In genomic region chr2:38064805-38065501, GRCh38 we compare ENCODE assay signal across 28 cellular contexts. TPM values are rescaled to one million over a fixed set of nuclear protein-coding genes. Genes with fewer than 3 reads are reported as not detected.
A peak's percentile ranks its signal among the peaks of the same experiment; 100 is the strongest.
DNase-seq lines count a peak whose midpoint lies in the region; ATAC-seq, FAIRE-seq and TF ChIP-seq lines count a peak whose summit lies in the region.
"Had no signal": no experiment of that assay in that cellular context is flagged by ENCODE, and none has a peak within 500 bp of the region (broad histone marks: within the 10 kb centered on the region; RNA-seq: fewer than 3 reads in every experiment).

No MANE protein-coding gene starts in this region.

- peaks cover 11% of the 10 kb centered on the region; the same call in 2 of the 3 replicates for H3K4me1 ChIP-seq in A549
- H3K4me1 ChIP-seq: foreskin keratinocyte, Peyer's patch, suprapubic skin had no signal

- no peak for TF ChIP-seq EP300 in A549 (IDR thresholded peaks at IDR 0.05)

- H3K27ac ChIP-seq in A549 (no peak overlapping the region), RWPE1 (peak overlapping the region; percentile 47; the same call in 1 of the 2 replicates), dorsolateral prefrontal cortex (no peak overlapping the region)
- H3K27ac ChIP-seq: foreskin keratinocyte, hepatocyte, left ventricle myocardium inferior, Peyer's patch, skin epidermis, suprapubic skin had no signal

- no peak overlapping the region for H3K4me3 Mint-ChIP-seq in activated T-cell treated with anti-CD3 and anti-CD28 coated beads, Interleukin-2, amount 50 U/mL, for 24 hours
- H3K4me3 Mint-ChIP-seq: activated CD4-positive, alpha-beta memory T cell treated with anti-CD3 and anti-CD28 coated beads, Interleukin-2, amount 10 ng/mL, durations not matched to agents 7 days and 5 days; CD4-positive, alpha-beta memory T cell; neural crest cell; stimulated activated memory B cell treated with anti-CD40 and anti-IgM and Interleukin-4, amounts not matched to agents 10 μg/mL and 1 μg/mL and 100 μg/mL, for 72 hours had no signal

- POLR2A ChIA-PET in A549 (lab: Yijun Ruan, JAX) (no interaction called here), RWPE1 (lab: Yijun Ruan, JAX; ENCODE audit: low non-redundant PET) (no interaction called here)

- no peaks in the 10 kb centered on the region for H3K4me1 Mint-ChIP-seq in activated T-cell treated with anti-CD3 and anti-CD28 coated beads, Interleukin-2, amount 50 U/mL, for 24 hours (ENCODE audit: low read depth)
- H3K4me1 Mint-ChIP-seq: CD4-positive, alpha-beta memory T cell; stimulated activated memory B cell treated with anti-CD40 and anti-IgM and Interleukin-4, amounts not matched to agents 10 μg/mL and 1 μg/mL and 100 μg/mL, for 72 hours had no signal

- 58% methylated on average over 5 of the region's 5 CpGs for WGBS in A549 (ENCODE audit: missing lambda C conversion rate)

- peaks cover 21% of the 10 kb centered on the region for H3K27me3 Mint-ChIP-seq in activated T-cell treated with anti-CD3 and anti-CD28 coated beads, Interleukin-2, amount 50 U/mL, for 24 hours
- H3K27me3 Mint-ChIP-seq: stimulated activated memory B cell treated with anti-CD40 and anti-IgM and Interleukin-4, amounts not matched to agents 10 μg/mL and 1 μg/mL and 100 μg/mL, for 72 hours had no signal

- TF ChIP-seq RAD21 in A549 (conservative IDR thresholded peaks at IDR 0.05 in 1 of 2, IDR thresholded peaks at IDR 0.05 in 1 of 2), result no peak

- no peak for FAIRE-seq in A549 (lab: Jason Lieb, UNC)

- H3K4me3 ChIP-seq in A549 (no peak overlapping the region), fibroblast of mammary gland (ENCODE audit: control insufficient read depth, low read depth, low read length) (no peak overlapping the region), dorsolateral prefrontal cortex (no peak overlapping the region)
- H3K4me3 ChIP-seq: hepatocyte, left ventricle myocardium inferior, mucosa of descending colon, Peyer's patch, skin epidermis, suprapubic skin had no signal

- peak overlapping the region; percentile 14; the same call in 2 of the 3 replicates for H3K4me2 ChIP-seq in A549
- H3K4me2 ChIP-seq: hepatocyte, SK-N-SH had no signal

- no peaks in the 10 kb centered on the region for H3K36me3 Mint-ChIP-seq in activated T-cell treated with anti-CD3 and anti-CD28 coated beads, Interleukin-2, amount 50 U/mL, for 24 hours (ENCODE audit: low read depth)
- H3K36me3 Mint-ChIP-seq: CD4-positive, alpha-beta memory T cell had no signal

- CTCF ChIA-PET in A549 (lab: Yijun Ruan, JAX), result interaction anchor here (0.6 to 1.5 kb wide), 4 partner anchors 12 to 1066 kb away, joined by 3 to 7 read pairs (median 4); partner anchors contain the start of gene CYP1B1
- CTCF ChIA-PET in RWPE1 (lab: Yijun Ruan, JAX), result interaction anchor here (0.7 to 1.4 kb wide), 3 partner anchors 11 to 49 kb away, joined by 3 to 4 read pairs (median 3); partner anchors contain the start of gene CYP1B1

- no peaks in the 10 kb centered on the region for H3K9me3 ChIP-seq in A549
- H3K9me3 ChIP-seq: left ventricle myocardium inferior, mucosa of descending colon, Peyer's patch, SK-N-SH, suprapubic skin had no signal

- intact Hi-C loops in dorsolateral prefrontal cortex (cut with DNase I), result no loop called here

- H3K27me3 ChIP-seq in dorsolateral prefrontal cortex, result no peaks in the 10 kb centered on the region
- H3K27me3 ChIP-seq: foreskin keratinocyte, hepatocyte, Peyer's patch, suprapubic skin had no signal

- H3K27ac Mint-ChIP-seq in activated T-cell treated with anti-CD3 and anti-CD28 coated beads, Interleukin-2, amount 50 U/mL, for 24 hours, result no peak overlapping the region
- H3K27ac Mint-ChIP-seq: activated CD4-positive, alpha-beta memory T cell treated with anti-CD3 and anti-CD28 coated beads, Interleukin-2, amount 10 ng/mL, durations not matched to agents 7 days and 5 days; CD4-positive, alpha-beta memory T cell; progenitor cell of endocrine pancreas; stimulated activated memory B cell treated with anti-CD40 and anti-IgM and Interleukin-4, amounts not matched to agents 10 μg/mL and 1 μg/mL and 100 μg/mL, for 72 hours had no signal

- H3K9me3 Mint-ChIP-seq in activated T-cell treated with anti-CD3 and anti-CD28 coated beads, Interleukin-2, amount 50 U/mL, for 24 hours, result no peaks in the 10 kb centered on the region
- H3K9me3 Mint-ChIP-seq: activated CD4-positive, alpha-beta memory T cell treated with anti-CD3 and anti-CD28 coated beads, Interleukin-2, amount 10 ng/mL, durations not matched to agents 7 days and 5 days; neural crest cell had no signal

- peak in 1 of 2 experiments; percentile 35; a peak in 2 of 6 replicates for ATAC-seq in A549
- ATAC-seq in GM18909 (IDR thresholded peaks at IDR 0.05; ENCODE audit: poor library complexity, unreplicated experiment), result no peak
- ATAC-seq: foreskin keratinocyte; mucosa of descending colon; stimulated activated memory B cell treated with anti-CD40 and anti-IgM and Interleukin-4, amounts not matched to agents 10 μg/mL and 1 μg/mL and 100 μg/mL, for 72 hours had no signal

- DNase-seq in A549 (ENCODE audit: low read depth in 1 of 2, low spot score in 1 of 2), result peak in 1 of 2 experiments; percentile 53
- DNase-seq in EL, result peak; percentile 24
- DNase-seq in RWPE1 (ENCODE audit: low spot score), result no peak
- peak; percentile 36 for DNase-seq in fibroblast of mammary gland (ENCODE audit: low read depth)
- no peak for DNase-seq in dorsolateral prefrontal cortex
- DNase-seq in activated T-cell treated with anti-CD3 and anti-CD28 coated beads, Interleukin-2, amount 50 U/mL, for 24 hours, result no peak
- DNase-seq: activated CD4-positive, alpha-beta memory T cell treated with anti-CD3 and anti-CD28 coated beads, Interleukin-2, amount 10 ng/mL, durations not matched to agents 7 days and 5 days; activated CD4-positive, CD25-positive, alpha-beta regulatory T cell; CD4-positive, alpha-beta memory T cell; DMS153; foreskin keratinocyte; GF-D8; H7; left ventricle myocardium inferior; MM.1S; mucosa of descending colon; NCI-H2029; NCI-H446 treated with DMSO at 0.1 percent for 48 hours; Peyer's patch; SK-N-SH; stimulated activated CD4-positive, alpha-beta T cell treated with anti-CD3 and anti-CD28 coated beads, Interleukin-2, amount 100 ng/mL, for 24 hours had no signal

- TF ChIP-seq CTCF in A549 (IDR thresholded peaks at IDR 0.05) (no peak), RWPE1 (conservative IDR thresholded peaks at IDR 0.05; ENCODE audit: low read depth) (no peak), fibroblast of mammary gland (conservative IDR thresholded peaks at IDR 0.05; ENCODE audit: control insufficient read depth, insufficient read depth, low read depth, low read length) (no peak), dorsolateral prefrontal cortex (IDR thresholded peaks at IDR 0.05 in 54 of 56, conservative IDR thresholded peaks at IDR 0.05 in 2 of 56; ENCODE audit: low read depth in 1 of 56, partially characterized antibody in 56 of 56) (no peak)

- TF ChIP-seq POLR2A in A549 (IDR thresholded peaks at IDR 0.05; ENCODE audit: low read length), result no peak

TF ChIP-seq in A549, 52 proteins besides CTCF, POLR2A, EP300 and RAD21:
- TF ChIP-seq FOSL2 (IDR thresholded peaks at IDR 0.05), result no peak
- TF ChIP-seq FOSL2 (CRISPR knock-in tag; IDR thresholded peaks at IDR 0.05), result peak; percentile 53
- peak in 1 of 2 experiments; percentile 63; a peak in 2 of 4 replicates for TF ChIP-seq CEBPB (IDR thresholded peaks at IDR 0.05)
- peak; percentile 78 for TF ChIP-seq MAFK (IDR thresholded peaks at IDR 0.05; ENCODE audit: partially characterized antibody)
- TF ChIP-seq CBX8 (IDR thresholded peaks at IDR 0.05), result no peak
- no peak for TF ChIP-seq ESRRA (IDR thresholded peaks at IDR 0.05; ENCODE audit: borderline replicate concordance, low read length)
- no peak for TF ChIP-seq MYC (IDR thresholded peaks at IDR 0.05; ENCODE audit: borderline replicate concordance, low read length)
- TF ChIP-seq NFE2L2 (conservative IDR thresholded peaks at IDR 0.05; ENCODE audit: low read length), result no peak

RNA-seq across cellular contexts. Expression of gene CYP1B1, which starts 11.0 kb away (rescaled TPM):
- polyA plus RNA-seq in A549 (2011; rRNA removed) (13.1 and 13.2 TPM in 2 replicates), A549 (2017; fragmentation: RNase III; extraction: RNeasy Plus Mini Kit Qiagen cat#74134 plus additional on column Dnase treatment) (4.4 to 5.5 TPM (median 5.3 TPM) in 3 replicates)
- 14.6 and 20.8 TPM in 2 replicates for polyA plus RNA-seq in A549 (2012; cell fraction: cytosol; rRNA removed)
- polyA plus RNA-seq in A549 (2012; cell fraction: nucleus; rRNA removed), result 28.1 and 45.8 TPM in 2 replicates
- polyA minus RNA-seq in A549 (2011; rRNA and poly(A)+ RNA removed), result 29.1 and 30.7 TPM in 2 replicates
- total RNA-seq in dorsolateral prefrontal cortex, result 10 to 100 TPM in 71 of 120 experiments, 1 to 10 TPM in 49; 3.5 to 70.6 (median 10.8) TPM

Comparison
In these comparisons a context has a peak if more than half of its experiments do, and no peak if none do; other contexts are left out.
1. DNase-seq: peak in EL (single experiment) and fibroblast of mammary gland (single experiment); none in RWPE1 (single experiment), dorsolateral prefrontal cortex (0 of 10) and activated T-cell treated with anti-CD3 and anti-CD28 coated beads, Interleukin-2, amount 50 U/mL, for 24 hours (single experiment).